Comparison of ENCODE assay signal across 17 cellular contexts in genomic region chr2:43288417-43289305, GRCh38.
DNase-seq lines count a peak whose midpoint lies in the region; ATAC-seq and TF ChIP-seq lines count a peak whose summit lies in the region.
"Had no signal": no experiment of that assay in that cellular context is flagged by ENCODE, and none has a peak within 500 bp of the region (broad histone marks: within the 10 kb centered on the region; RNA-seq: fewer than 3 reads in every experiment).

No MANE protein-coding gene starts in this region.

- BruUV-seq in IMR-90 (replicated peaks; lab: Mats Ljungman, UMichigan), result no TSS peak

- ATAC-seq in IMR-90 (ENCODE audit: low read depth), result peak; percentile 76
- no peak for ATAC-seq in HG03039 (IDR thresholded peaks at IDR 0.05; ENCODE audit: unreplicated experiment)
- ATAC-seq: T-cell had no signal

- dilution Hi-C loops in IMR-90 (cut with HindIII; ENCODE audit: low sequenced_read_pairs, unreplicated experiment), result no loop called here

- TF ChIP-seq POLR2A in IMR-90 (IDR thresholded peaks at IDR 0.05; ENCODE audit: low read depth, low read length) (no peak), tibial nerve (IDR thresholded peaks at IDR 0.05) (no peak)

- no peak overlapping the region for H2BK15ac ChIP-seq in IMR-90 (ENCODE audit: low read depth, low read length)

- H3K4me3 ChIP-seq in IMR-90 (ENCODE audit: insufficient read depth, low read depth, low read length) (no peak overlapping the region), tibial nerve (no peak overlapping the region)

- H3K4me2 ChIP-seq in IMR-90 (ENCODE audit: low read depth, low read length), result no peak overlapping the region

- H2BK120ac ChIP-seq in IMR-90 (ENCODE audit: low read depth, low read length), result no peak overlapping the region

- H3K18ac ChIP-seq in IMR-90 (ENCODE audit: low read depth, low read length), result no peak overlapping the region

- no peak overlapping the region for H2BK20ac ChIP-seq in IMR-90 (ENCODE audit: low read depth, low read length)

- H2AFZ ChIP-seq in IMR-90 (replicated peaks; ENCODE audit: low read length, poor library complexity), result no peak overlapping the region

- no peak overlapping the region for H4K8ac ChIP-seq in IMR-90 (ENCODE audit: low read depth in 2 of 2, low read length in 2 of 2)

- no peak overlapping the region for H3K4ac ChIP-seq in IMR-90 (ENCODE audit: low read depth, low read length)

- H4K5ac ChIP-seq in IMR-90 (ENCODE audit: low read depth, low read length), result no peak overlapping the region

- H2AK9ac ChIP-seq in IMR-90 (replicated peaks; ENCODE audit: low read depth, low read length, poor library complexity), result no peak overlapping the region

- H3K14ac ChIP-seq in IMR-90 (replicated peaks; ENCODE audit: low read depth, low read length), result peak overlapping the region; percentile 60; the same call in 1 of the 2 replicates

- in situ Hi-C loops in IMR-90 (cut with MboI; ENCODE audit: low sequenced_read_pairs), result no loop called here

- no peaks in the 10 kb centered on the region for H3K9me1 ChIP-seq in IMR-90 (ENCODE audit: insufficient read depth, low read length)

- no peak overlapping the region for H3K27ac ChIP-seq in IMR-90 (ENCODE audit: insufficient read depth, low read length)
- H3K27ac ChIP-seq in tibial nerve, result no peak overlapping the region
- H3K27ac ChIP-seq: RWPE1 had no signal

- intact Hi-C loops in IMR-90 (cut with micrococcal nuclease), result loop anchor here (2.0 kb wide), 1 partner anchor 14 kb away; no protein-coding TSS in a partner anchor

- TF ChIP-seq CTCF in IMR-90 (conservative IDR thresholded peaks at IDR 0.05; ENCODE audit: low read depth, low read length) (no peak), tibial nerve (IDR thresholded peaks at IDR 0.05) (no peak)

- peaks cover 5% of the 10 kb centered on the region for H3K4me1 ChIP-seq in IMR-90 (ENCODE audit: control insufficient read depth, insufficient read depth, low read length)
- H3K4me1 ChIP-seq in tibial nerve, result peaks cover 0 to 13% (median 2%) of the 10 kb centered on the region in 4 donors

- no peak overlapping the region for H3K23ac ChIP-seq in IMR-90 (ENCODE audit: low read depth, low read length)

- POLR2A ChIA-PET in IMR-90 (lab: Charles Lee; ENCODE audit: unreplicated experiment), result no interaction called here

- H3K27me3 ChIP-seq in IMR-90 (ENCODE audit: control insufficient read depth, insufficient read depth, low read length) (no peaks in the 10 kb centered on the region), tibial nerve (no peaks in the 10 kb centered on the region)
- H3K27me3 ChIP-seq: BE2C had no signal

- TF ChIP-seq EP300 in tibial nerve (IDR thresholded peaks at IDR 0.05), result no peak

- H3K9me3 ChIP-seq in IMR-90 (ENCODE audit: control insufficient read depth, insufficient read depth, low read length) (peaks cover 9% of the 10 kb centered on the region), tibial nerve (peaks cover 0 to 10% (median 0%) of the 10 kb centered on the region in 4 donors)

- no peaks in the 10 kb centered on the region for H4K20me1 ChIP-seq in IMR-90 (ENCODE audit: insufficient read depth, low read length)

- H3K56ac ChIP-seq in IMR-90 (ENCODE audit: extremely low read depth, insufficient read depth, low read length), result no peak overlapping the region

- no peak overlapping the region for H4K91ac ChIP-seq in IMR-90 (ENCODE audit: insufficient read depth, low read depth, low read length)

- no peak for TF ChIP-seq RAD21 in IMR-90 (IDR thresholded peaks at IDR 0.05; ENCODE audit: low read length)

- CTCF ChIA-PET in IMR-90 (lab: Yijun Ruan, JAX), result no interaction called here

- H2AK5ac ChIP-seq in IMR-90 (ENCODE audit: low read depth, low read length), result no peak overlapping the region

- no peak overlapping the region for H3K9ac ChIP-seq in IMR-90 (ENCODE audit: low read depth, low read length)

- H2BK5ac ChIP-seq in IMR-90 (ENCODE audit: low read depth, low read length, poor library complexity, severe bottlenecking), result no peak overlapping the region

- H3K36me3 ChIP-seq in IMR-90 (ENCODE audit: control insufficient read depth, insufficient read depth, low read length) (peaks cover 8% of the 10 kb centered on the region), tibial nerve (peaks cover 0 to 71% (median 21%) of the 10 kb centered on the region in 3 donors)

- no CpG with 5 or more reads among the region's 4 CpGs for WGBS in IMR-90 (ENCODE audit: extremely low coverage in 2 of 2, insufficient read length in 1 of 2), 2 experiments
- 78% methylated on average over 4 of the region's 4 CpGs for WGBS in tibial nerve, 2 donors

- DNase-seq in IMR-90 (peak; percentile 67), NOMO-1 treated with DMSO at 0.1 percent for 48 hours (lab: John Stamatoyannopoulos, UW; ENCODE audit: unreplicated experiment) (peak; percentile 70), amniotic epithelial cell (ENCODE audit: low read depth) (peak; percentile 67), iris pigment epithelial cell (ENCODE audit: low read depth) (peak; percentile 69), NCI-H524 (lab: John Stamatoyannopoulos, UW) (no peak), HT-29 (ENCODE audit: low spot score) (no peak), tibial nerve (ENCODE audit: low spot score in 2 of 2) (no peak)
- DNase-seq: BE2C, DMS 273 treated with DMSO at 0.1 percent for 48 hours, H9, NCI-H1105 treated with DMSO at 0.1 percent for 48 hours, NCI-H187, NCI-H2171, NCI-H82, T-cell had no signal

- H3K79me1 ChIP-seq in IMR-90 (ENCODE audit: low read depth in 1 of 2, low read length in 2 of 2), result peaks cover 0 to 3% of the 10 kb centered on the region in 2 experiments; a peak in 1 of 4 replicates

TF ChIP-seq in IMR-90, 13 proteins besides CTCF, POLR2A, EP300 and RAD21:
- TF ChIP-seq USF2 (IDR thresholded peaks at IDR 0.05; ENCODE audit: low read depth, low read length), result no peak
- no peak for TF ChIP-seq ELK1 (IDR thresholded peaks at IDR 0.05; ENCODE audit: borderline replicate concordance, low read depth, low read length)
- TF ChIP-seq RFX5 (IDR thresholded peaks at IDR 0.05; ENCODE audit: low read depth, low read length), result no peak
- no peak for TF ChIP-seq FOS (IDR thresholded peaks at IDR 0.05; ENCODE audit: low read depth, low read length)
- TF ChIP-seq RCOR1 (IDR thresholded peaks at IDR 0.05; ENCODE audit: insufficient replicate concordance, low read length), result no peak
- no peak for TF ChIP-seq CHD1 (IDR thresholded peaks at IDR 0.05; ENCODE audit: low read depth, low read length)
- peak; percentile 62 for TF ChIP-seq CEBPB (IDR thresholded peaks at IDR 0.05; ENCODE audit: low read depth, low read length)
- peak; percentile 14; the same call in 1 of the 2 replicates for TF ChIP-seq MAFK (IDR thresholded peaks at IDR 0.05; ENCODE audit: low read depth, low read length)
- no peak for TF ChIP-seq MXI1 (IDR thresholded peaks at IDR 0.05; ENCODE audit: borderline replicate concordance, low read depth, low read length)
- TF ChIP-seq SMC3 (IDR thresholded peaks at IDR 0.05; ENCODE audit: low read depth, low read length), result no peak
- no peak for TF ChIP-seq NFE2L2 (IDR thresholded peaks at IDR 0.05; ENCODE audit: low read depth, low read length)
- no peak for TF ChIP-seq MAZ (IDR thresholded peaks at IDR 0.05; ENCODE audit: borderline replicate concordance, low read depth, low read length)
- TF ChIP-seq BHLHE40 (IDR thresholded peaks at IDR 0.05; ENCODE audit: low read depth, low read length), result no peak

Comparison
In these comparisons a context has a peak if more than half of its experiments do, and no peak if none do; other contexts are left out.
1. DNase-seq: peak in IMR-90 (single experiment), NOMO-1 treated with DMSO at 0.1 percent for 48 hours (single experiment), amniotic epithelial cell (single experiment) and iris pigment epithelial cell (single experiment); none in NCI-H524 (0 of 2), HT-29 (single experiment) and tibial nerve (0 of 2).